ENCODE assay signal across 25 cellular contexts in genomic region chr18:59485382-59485781, GRCh38.
"Had no signal": no experiment of that assay in that cellular context is flagged by ENCODE, and none has a peak within 500 bp of the region (broad histone marks: within the 10 kb centered on the region; RNA-seq: fewer than 3 reads in every experiment).

No MANE protein-coding gene starts in this region.

- H3K9me3 Mint-ChIP-seq: central memory CD8-positive, alpha-beta T cell; dendritic cell treated with granulocyte-macrophage colony-stimulating factor and Interleukin-4, amounts not matched to agents 40 ng/mL and 50 ng/mL, for 4 days; endodermal cell; nephron progenitor cell; stimulated activated naive CD8-positive, alpha-beta T cell treated with anti-CD3 and anti-CD28 coated beads, Interleukin-15, amount 100 ng/mL, for 72 hours had no signal

- H3K27me3 Mint-ChIP-seq: dendritic cell treated with granulocyte-macrophage colony-stimulating factor and Interleukin-4, amounts not matched to agents 40 ng/mL and 50 ng/mL, for 4 days had no signal

- H3K36me3 Mint-ChIP-seq: naive thymus-derived CD4-positive, alpha-beta T cell had no signal

- DNase-seq: colonic mucosa; effector CD8-positive, alpha-beta T cell; endodermal cell; foreskin melanocyte; kidney; midbrain; naive thymus-derived CD4-positive, alpha-beta T cell; nephron progenitor cell; nucleus accumbens; pancreas; right lobe of liver; small intestine; stimulated activated CD4-positive, alpha-beta T cell treated with anti-CD3 and anti-CD28 coated beads, Interleukin-1b, Interleukin-23, amount 100 ng/mL, for 48 hours; stimulated activated CD4-positive, alpha-beta T cell treated with anti-CD3 and anti-CD28 coated beads, Interleukin-4, amount 100 ng/mL, for 1 hour; stimulated activated CD8-positive, alpha-beta memory T cell treated with anti-CD3 and anti-CD28 coated beads, Interleukin-4, amount 100 ng/mL, for 48 hours; stimulated activated naive CD4-positive, alpha-beta T cell; stimulated activated naive CD8-positive, alpha-beta T cell treated with anti-CD3 and anti-CD28 coated beads, Interleukin-15, amount 100 ng/mL, for 72 hours; thyroid gland had no signal

- H3K27me3 ChIP-seq: colonic mucosa, pancreas, right lobe of liver, thyroid gland had no signal

- H3K27ac ChIP-seq: colonic mucosa, epithelial cell of prostate, pancreas, right lobe of liver, thyroid gland had no signal

- H3K4me3 Mint-ChIP-seq: central memory CD8-positive, alpha-beta T cell; dendritic cell treated with granulocyte-macrophage colony-stimulating factor and Interleukin-4, amounts not matched to agents 40 ng/mL and 50 ng/mL, for 4 days; endodermal cell; naive thymus-derived CD4-positive, alpha-beta T cell; nephron progenitor cell; stimulated activated naive CD8-positive, alpha-beta T cell treated with anti-CD3 and anti-CD28 coated beads, Interleukin-15, amount 100 ng/mL, for 72 hours had no signal

- H3K4me1 Mint-ChIP-seq: central memory CD8-positive, alpha-beta T cell; naive thymus-derived CD4-positive, alpha-beta T cell; stimulated activated naive CD8-positive, alpha-beta T cell treated with anti-CD3 and anti-CD28 coated beads, Interleukin-15, amount 100 ng/mL, for 72 hours had no signal

- H3K4me1 ChIP-seq: colonic mucosa, pancreas, right lobe of liver, thyroid gland had no signal

- ATAC-seq: esophagus mucosa; left lobe of liver; naive thymus-derived CD4-positive, alpha-beta T cell; pancreas; right lobe of liver; stimulated activated naive CD8-positive, alpha-beta T cell treated with anti-CD3 and anti-CD28 coated beads, Interleukin-15, amount 100 ng/mL, for 72 hours had no signal

- H3K9me3 ChIP-seq: colonic mucosa, pancreas, right lobe of liver, thyroid gland had no signal

- H3K36me3 ChIP-seq: colonic mucosa, pancreas, right lobe of liver, thyroid gland had no signal

- H3K27ac Mint-ChIP-seq: dendritic cell treated with granulocyte-macrophage colony-stimulating factor and Interleukin-4, amounts not matched to agents 40 ng/mL and 50 ng/mL, for 4 days; endodermal cell; naive thymus-derived CD4-positive, alpha-beta T cell; nephron progenitor cell; progenitor cell of endocrine pancreas; stimulated activated naive CD8-positive, alpha-beta T cell treated with anti-CD3 and anti-CD28 coated beads, Interleukin-15, amount 100 ng/mL, for 72 hours had no signal

- H3K4me3 ChIP-seq: colonic mucosa, lung, pancreas, right lobe of liver, thyroid gland had no signal
